Comparison of ENCODE assay signal across 1 cellular context in the genomic region with DNA sequence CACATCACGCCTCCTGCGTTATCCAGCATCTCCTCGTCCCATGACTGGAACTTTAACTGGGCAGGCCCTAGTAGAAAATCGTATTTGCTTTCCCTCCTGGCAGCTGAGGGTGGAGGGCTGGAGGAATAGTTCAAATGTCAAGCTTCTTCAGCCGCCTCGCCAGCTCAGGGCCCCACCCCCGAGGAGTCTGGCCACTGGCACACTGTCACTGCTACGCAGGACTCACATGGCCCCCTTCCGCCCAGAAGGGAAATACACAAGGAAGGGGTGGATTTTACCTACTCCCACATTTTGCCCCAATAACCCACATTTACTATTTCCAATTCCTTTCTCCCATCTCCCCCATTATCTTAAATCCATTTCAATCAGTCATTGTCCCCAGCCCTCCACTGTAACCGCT.
TF ChIP-seq lines count a peak whose summit lies in the region.

No MANE protein-coding gene starts in this region.

TF ChIP-seq in K562, 482 proteins besides CTCF, POLR2A, EP300 and RAD21:
- TF ChIP-seq MAZ (CRISPR knock-in tag; conservative IDR thresholded peaks at IDR 0.05 in 1 of 2, IDR thresholded peaks at IDR 0.05 in 1 of 2) (0 out of 4 replicates have a peak, but pooled peaks of 1 of the 2 experiments have one; percentile 13), THRAP3 (IDR thresholded peaks at IDR 0.05; ENCODE audit: borderline replicate concordance) (no peak)
- TF ChIP-seq, protein P1, sequence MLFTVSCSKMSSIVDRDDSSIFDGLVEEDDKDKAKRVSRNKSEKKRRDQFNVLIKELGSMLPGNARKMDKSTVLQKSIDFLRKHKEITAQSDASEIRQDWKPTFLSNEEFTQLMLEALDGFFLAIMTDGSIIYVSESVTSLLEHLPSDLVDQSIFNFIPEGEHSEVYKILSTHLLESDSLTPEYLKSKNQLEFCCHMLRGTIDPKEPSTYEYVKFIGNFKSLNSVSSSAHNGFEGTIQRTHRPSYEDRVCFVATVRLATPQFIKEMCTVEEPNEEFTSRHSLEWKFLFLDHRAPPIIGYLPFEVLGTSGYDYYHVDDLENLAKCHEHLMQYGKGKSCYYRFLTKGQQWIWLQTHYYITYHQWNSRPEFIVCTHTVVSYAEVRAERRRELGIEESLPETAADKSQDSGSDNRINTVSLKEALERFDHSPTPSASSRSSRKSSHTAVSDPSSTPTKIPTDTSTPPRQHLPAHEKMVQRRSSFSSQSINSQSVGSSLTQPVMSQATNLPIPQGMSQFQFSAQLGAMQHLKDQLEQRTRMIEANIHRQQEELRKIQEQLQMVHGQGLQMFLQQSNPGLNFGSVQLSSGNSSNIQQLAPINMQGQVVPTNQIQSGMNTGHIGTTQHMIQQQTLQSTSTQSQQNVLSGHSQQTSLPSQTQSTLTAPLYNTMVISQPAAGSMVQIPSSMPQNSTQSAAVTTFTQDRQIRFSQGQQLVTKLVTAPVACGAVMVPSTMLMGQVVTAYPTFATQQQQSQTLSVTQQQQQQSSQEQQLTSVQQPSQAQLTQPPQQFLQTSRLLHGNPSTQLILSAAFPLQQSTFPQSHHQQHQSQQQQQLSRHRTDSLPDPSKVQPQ (CRISPR knock-in tag; IDR thresholded peaks at IDR 0.05; ENCODE audit: borderline replicate concordance) = no peak
